In the genomic region with DNA sequence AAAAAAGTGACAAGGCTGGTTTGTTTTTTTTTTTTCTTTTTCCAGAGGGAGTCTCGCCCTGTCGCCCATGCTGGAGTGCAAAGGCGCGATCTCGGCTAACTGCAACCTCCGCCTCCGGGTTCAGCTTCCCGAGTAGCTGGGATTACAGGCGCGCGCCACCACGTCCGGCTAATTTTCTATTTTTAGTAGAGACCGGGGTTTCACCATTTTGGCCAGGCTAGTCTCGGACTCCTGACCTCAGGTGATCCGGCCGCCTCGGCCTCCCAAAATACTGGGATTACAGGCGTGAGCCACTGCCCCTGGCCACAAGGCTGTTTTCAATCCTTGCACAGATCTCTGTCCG, we compare ENCODE assay signal across 8 cellular contexts. TPM values are rescaled to one million over a fixed set of nuclear protein-coding genes. Genes with fewer than 3 reads are reported as not detected.
DNase-seq lines count a peak whose midpoint lies in the region; TF ChIP-seq lines count a peak whose summit lies in the region.

No MANE protein-coding gene starts in this region.

- DNase-seq in SK-MEL-5 (ENCODE audit: low read depth, low spot score) (peak; percentile 8), fibroblast of villous mesenchyme (ENCODE audit: low read depth) (no peak), retinal pigment epithelial cell (ENCODE audit: low read depth) (no peak), GF-D8 (lab: John Stamatoyannopoulos, UW) (no peak), HEK293T (ENCODE audit: extremely low spot score) (no peak), GM13977 (ENCODE audit: low spot score) (no peak)
- no peak for DNase-seq in stimulated activated CD4-positive, alpha-beta T cell treated with anti-CD3 and anti-CD28 coated beads, Interleukin-2, amount 100 ng/mL, for 24 hours

- CTCF ChIA-PET in HEK293T (lab: Yijun Ruan, JAX) = no interaction called here

- POLR2A ChIA-PET in HEK293T (lab: Yijun Ruan, JAX) = no interaction called here

- H3K4me3 ChIP-seq in GM08714 (ENCODE audit: low read length) (peak overlapping the region; percentile 79), fibroblast of villous mesenchyme (ENCODE audit: low read depth, low read length) (peak overlapping the region; percentile 100), retinal pigment epithelial cell (ENCODE audit: low read length) (peak overlapping the region; percentile 100)

- TF ChIP-seq CTCF in fibroblast of villous mesenchyme (IDR thresholded peaks at IDR 0.05; ENCODE audit: insufficient read depth, low read depth, low read length) = no peak
- no peak for TF ChIP-seq CTCF in retinal pigment epithelial cell (conservative IDR thresholded peaks at IDR 0.05; ENCODE audit: low read depth, low read length)
- TF ChIP-seq CTCF in GM13977 (IDR thresholded peaks at IDR 0.05; ENCODE audit: extremely low read depth, insufficient read depth, missing control alignments) = no peak

- in situ Hi-C loops in SK-MEL-5 (cut with HindIII; ENCODE audit: low pct_unique_long_range_greater_than_20kb, low sequenced_read_pairs) = no loop called here
- in situ Hi-C loops in GM13977 (cut with MboI; ENCODE audit: low pct_unique_long_range_greater_than_20kb, low sequenced_read_pairs, unreplicated experiment) = no loop called here

TF ChIP-seq in HEK293T, 16 proteins besides CTCF, POLR2A, EP300 and RAD21:
- TF ChIP-seq TARDBP (IDR thresholded peaks at IDR 0.05) = no peak
- no peak for TF ChIP-seq HDGF (IDR thresholded peaks at IDR 0.05; ENCODE audit: borderline replicate concordance)
- TF ChIP-seq FOXA1 (IDR thresholded peaks at IDR 0.05) = no peak
- TF ChIP-seq ARNT (IDR thresholded peaks at IDR 0.05) = no peak
- TF ChIP-seq NFRKB (IDR thresholded peaks at IDR 0.05) = no peak
- no peak for TF ChIP-seq CTBP1 (IDR thresholded peaks at IDR 0.05; ENCODE audit: borderline replicate concordance)
- TF ChIP-seq BHLHE40 (IDR thresholded peaks at IDR 0.05; ENCODE audit: borderline replicate concordance) = no peak
- TF ChIP-seq ELF4 (IDR thresholded peaks at IDR 0.05) = no peak
- no peak for TF ChIP-seq FOXM1 (IDR thresholded peaks at IDR 0.05; ENCODE audit: borderline replicate concordance)
- TF ChIP-seq ZNF384 (IDR thresholded peaks at IDR 0.05) = no peak
- TF ChIP-seq L3MBTL2 (conservative IDR thresholded peaks at IDR 0.05) = no peak
- no peak for TF ChIP-seq SP1 (IDR thresholded peaks at IDR 0.05)
- no peak for TF ChIP-seq LEF1 (IDR thresholded peaks at IDR 0.05; ENCODE audit: borderline replicate concordance)
- TF ChIP-seq, protein P1, sequence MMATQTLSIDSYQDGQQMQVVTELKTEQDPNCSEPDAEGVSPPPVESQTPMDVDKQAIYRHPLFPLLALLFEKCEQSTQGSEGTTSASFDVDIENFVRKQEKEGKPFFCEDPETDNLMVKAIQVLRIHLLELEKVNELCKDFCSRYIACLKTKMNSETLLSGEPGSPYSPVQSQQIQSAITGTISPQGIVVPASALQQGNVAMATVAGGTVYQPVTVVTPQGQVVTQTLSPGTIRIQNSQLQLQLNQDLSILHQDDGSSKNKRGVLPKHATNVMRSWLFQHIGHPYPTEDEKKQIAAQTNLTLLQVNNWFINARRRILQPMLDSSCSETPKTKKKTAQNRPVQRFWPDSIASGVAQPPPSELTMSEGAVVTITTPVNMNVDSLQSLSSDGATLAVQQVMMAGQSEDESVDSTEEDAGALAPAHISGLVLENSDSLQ (IDR thresholded peaks at IDR 0.05) = no peak
- no peak for TF ChIP-seq FOXK2 (IDR thresholded peaks at IDR 0.05)

RNA-seq across cellular contexts. Expression of a gene that starts 0.6 kb away (rescaled TPM):
- 353 and 392 TPM in 2 replicates for total RNA-seq in SK-MEL-5 (2014; rRNA removed; shearing (Covaris generic))
- polyA plus RNA-seq in SK-MEL-5 (2015; cell fraction: cytosol; rRNA removed) = 278 and 289 TPM in 2 replicates
- polyA plus RNA-seq in SK-MEL-5 (2015; cell fraction: nucleus; rRNA removed) = 93.1 and 103 TPM in 2 replicates
- 128 and 177 TPM in 2 replicates for total RNA-seq in fibroblast of villous mesenchyme

RNA-seq across cellular contexts. Expression of a gene that starts 10.6 kb away (rescaled TPM):
- total RNA-seq in SK-MEL-5 (2014; rRNA removed; shearing (Covaris generic)) = 174 and 210 TPM in 2 replicates
- 144 and 187 TPM in 2 replicates for polyA plus RNA-seq in SK-MEL-5 (2015; cell fraction: cytosol; rRNA removed)
- polyA plus RNA-seq in SK-MEL-5 (2015; cell fraction: nucleus; rRNA removed) = 64.4 and 73.8 TPM in 2 replicates
- total RNA-seq in fibroblast of villous mesenchyme = 53.5 and 64.3 TPM in 2 replicates
